9 cellular contexts compared by ENCODE assay signal in the genomic region with DNA sequence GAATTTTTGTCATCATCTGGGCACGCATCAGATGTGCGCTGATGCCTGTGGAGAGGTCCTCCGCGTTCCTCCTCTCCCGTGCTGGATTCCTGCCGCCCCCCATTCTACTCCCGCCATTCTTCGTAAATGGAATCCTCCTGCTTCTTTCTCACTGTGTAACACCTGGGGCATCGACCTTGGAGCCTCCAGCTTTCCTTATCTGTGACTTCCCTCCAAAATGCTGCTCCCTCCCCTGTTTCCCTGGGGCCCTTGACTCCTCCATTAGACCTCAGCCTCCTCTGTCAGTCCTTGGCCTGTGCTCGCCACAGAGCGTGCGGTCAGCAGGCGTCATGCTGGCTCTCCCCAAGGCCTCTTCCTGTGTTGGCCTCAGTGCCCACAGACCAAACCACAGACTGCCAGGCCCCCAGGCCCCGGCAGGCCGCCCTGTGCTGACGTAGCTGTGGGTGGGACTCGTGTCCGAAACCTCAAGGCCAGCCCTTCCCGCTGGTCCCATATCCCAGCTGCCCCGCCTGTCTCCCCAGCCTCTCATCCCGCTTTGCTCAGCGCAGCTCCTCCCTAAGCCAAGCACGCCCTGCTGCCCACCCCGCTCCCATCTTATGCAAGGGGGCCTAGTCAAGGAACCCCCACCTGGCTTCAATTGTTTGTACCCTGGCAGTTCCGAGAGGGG. TPM values are rescaled to one million over a fixed set of nuclear protein-coding genes. Genes with fewer than 3 reads are reported as not detected.
DNase-seq lines count a peak whose midpoint lies in the region; ATAC-seq and TF ChIP-seq lines count a peak whose summit lies in the region.
"Had no signal": no experiment of that assay in that cellular context is flagged by ENCODE, and none has a peak within 500 bp of the region (broad histone marks: within the 10 kb centered on the region; RNA-seq: fewer than 3 reads in every experiment).

No MANE protein-coding gene starts in this region.

- no peak overlapping the region for H3K4me3 ChIP-seq in KMS-11 (IDR thresholded peaks at IDR 0.05; ENCODE audit: insufficient read depth, low read depth, low read length)
- peak overlapping the region; percentile 23 for H3K4me3 ChIP-seq in coronary artery

- peak overlapping the region; percentile 83 for H3K4me2 ChIP-seq in KMS-11

- peak overlapping the region; percentile 82 for H3K9ac ChIP-seq in KMS-11

- no peaks in the 10 kb centered on the region for H4K20me1 ChIP-seq in KMS-11 (ENCODE audit: insufficient read depth)

- peak overlapping the region; percentile 88 for H2AFZ ChIP-seq in KMS-11 (ENCODE audit: low read depth)

- DNase-seq in coronary artery (ENCODE audit: low spot score) (peak; percentile 78), mucosa of gallbladder (ENCODE audit: low spot score) (peak; percentile 45), NCI-H1436 treated with DMSO at 0.1 percent for 48 hours (lab: John Stamatoyannopoulos, UW) (no peak), D341Med (ENCODE audit: low spot score) (no peak), activated gamma-delta T cell (lab: John Stamatoyannopoulos, UW) (no peak)

- peak; percentile 64 for ATAC-seq in GM19397 (IDR thresholded peaks at IDR 0.05; ENCODE audit: unreplicated experiment)
- no peak for ATAC-seq in HG03432 (IDR thresholded peaks at IDR 0.05; ENCODE audit: unreplicated experiment)

- no peaks in the 10 kb centered on the region for H3K79me2 ChIP-seq in KMS-11 (ENCODE audit: insufficient read depth, low read depth)

- peaks cover 35% of the 10 kb centered on the region for H3K4me1 ChIP-seq in KMS-11 (ENCODE audit: low read depth, poor library complexity, severe bottlenecking)

- H3K36me3 ChIP-seq in KMS-11 (ENCODE audit: insufficient read depth) = no peaks in the 10 kb centered on the region

- H3K27me3 ChIP-seq in KMS-11 (ENCODE audit: insufficient read depth, low read depth) = no peaks in the 10 kb centered on the region

- no peak for TF ChIP-seq CTCF in KMS-11 (conservative IDR thresholded peaks at IDR 0.05; ENCODE audit: low read depth, low read length)
- no peak for TF ChIP-seq CTCF in coronary artery (IDR thresholded peaks at IDR 0.05)

- H3K27ac ChIP-seq in KMS-11 (peak overlapping the region; percentile 90), coronary artery (peak overlapping the region; percentile 50 to 83)

RNA-seq across cellular contexts. Expression of a gene that starts 17.7 kb away (rescaled TPM):
- 4.2 TPM for total RNA-seq in mucosa of gallbladder
- total RNA-seq: neural crest cell had no signal

Comparison
In these comparisons a context has a peak if more than half of its experiments do, and no peak if none do; other contexts are left out.
1. DNase-seq: peak in coronary artery (single experiment) and mucosa of gallbladder (single experiment); none in NCI-H1436 treated with DMSO at 0.1 percent for 48 hours (single experiment), D341Med (single experiment) and activated gamma-delta T cell (single experiment).